9 cellular contexts compared by ENCODE assay signal in genomic region chr20:31607640-31608255, GRCh38. TPM values are rescaled to one million over a fixed set of nuclear protein-coding genes. Genes with fewer than 3 reads are reported as not detected.
DNase-seq lines count a peak whose midpoint lies in the region; ATAC-seq and TF ChIP-seq lines count a peak whose summit lies in the region.
"Had no signal": no experiment of that assay in that cellular context is flagged by ENCODE, and none has a peak within 500 bp of the region (broad histone marks: within the 10 kb centered on the region; RNA-seq: fewer than 3 reads in every experiment).

No MANE protein-coding gene starts in this region.

- peaks cover 23% of the 10 kb centered on the region for H3K36me3 ChIP-seq in WERI-Rb-1
- H3K36me3 ChIP-seq in iPS-18a (ENCODE audit: control insufficient read depth, low read depth, low read length) = no peaks in the 10 kb centered on the region
- H3K36me3 ChIP-seq in spleen = no peaks in the 10 kb centered on the region

- intact Hi-C loops in spleen (cut with DNase I; ENCODE audit: low total_unique reads) = no loop called here

- peak overlapping the region; percentile 99 for H3K27ac ChIP-seq in WERI-Rb-1
- H3K27ac ChIP-seq in iPS-18a (ENCODE audit: low read length) = no peak overlapping the region
- H3K27ac ChIP-seq in spleen = peak overlapping the region; percentile 35 to 91 (median 86)

- no peak overlapping the region for H3K9ac ChIP-seq in iPS-18a (ENCODE audit: low read length)

- no peaks in the 10 kb centered on the region for H3K27me3 ChIP-seq in WERI-Rb-1 (ENCODE audit: insufficient read depth, low read depth, severe bottlenecking)
- no peaks in the 10 kb centered on the region for H3K27me3 ChIP-seq in iPS-18a (ENCODE audit: control insufficient read depth, insufficient read depth, low read length)
- peaks cover 0 to 66% (median 18%) of the 10 kb centered on the region in 7 donors for H3K27me3 ChIP-seq in spleen (replicated peaks in 1 of 7)

- TF ChIP-seq CTCF in WERI-Rb-1 (IDR thresholded peaks at IDR 0.05; ENCODE audit: low read depth, low read length) (no peak), spleen (IDR thresholded peaks at IDR 0.05 in 8 of 11, conservative IDR thresholded peaks at IDR 0.05 in 3 of 11) (no peak)

- no peaks in the 10 kb centered on the region for H3K9me3 ChIP-seq in WERI-Rb-1 (ENCODE audit: severe bottlenecking)
- no peaks in the 10 kb centered on the region for H3K9me3 ChIP-seq in iPS-18a (ENCODE audit: control insufficient read depth, low read depth, low read length)
- H3K9me3 ChIP-seq in spleen = no peaks in the 10 kb centered on the region

- H3K4me3 ChIP-seq in WERI-Rb-1 (ENCODE audit: low read depth, low read length) (peak overlapping the region; percentile 31), iPS-18a (ENCODE audit: low read length) (peak overlapping the region; percentile 94), spleen (peak overlapping the region in 7 of 8 donors; percentile 65 to 94 (median 86))

- H3K4me1 ChIP-seq in iPS-18a (ENCODE audit: control insufficient read depth, low read depth, low read length) (peaks cover 30% of the 10 kb centered on the region), spleen (peaks cover 23 to 99% (median 86%) of the 10 kb centered on the region in 6 donors)

- ATAC-seq in HG02763 (IDR thresholded peaks at IDR 0.05; ENCODE audit: unreplicated experiment) (no peak), esophagus mucosa (no peak)

- WGBS in spleen, 5 donors = 49 to 66% (median 55%) methylated on average over 8 to 9 of the region's 9 CpGs

- no peak for TF ChIP-seq POLR2A in spleen (IDR thresholded peaks at IDR 0.05)

- DNase-seq in NCI-H1694 treated with DMSO at 0.1 percent for 48 hours (lab: John Stamatoyannopoulos, UW) (peak; percentile 73), NCI-H1694 (lab: John Stamatoyannopoulos, UW) (no peak), WERI-Rb-1 (no peak), spleen (no peak), germinal center (ENCODE audit: low spot score) (no peak)
- DNase-seq: activated CD4-positive, alpha-beta T cell treated with anti-CD3 and anti-CD28 coated beads, Interleukin-2, amount 50 U/mL, for 1 hour had no signal

RNA-seq across cellular contexts. Expression of gene ID1, which starts 2.7 kb away (rescaled TPM):
- total RNA-seq in spleen (100 to 1,000 TPM in 5 of 7 donors, 10 to 100 TPM in 2; 77.1 to 222 (median 124) TPM), esophagus mucosa (299 TPM)
- 100 to 1,000 TPM in 2 of 3 donors, 10 to 100 TPM in 1; 47.6 to 131 (median 122) TPM for polyA plus RNA-seq in spleen

RNA-seq across cellular contexts. Expression of gene COX4I2, which starts 30.0 kb away (rescaled TPM):
- total RNA-seq in spleen (1 to 10 TPM in 3 of 7 donors, not detected in 4; 1.1 to 1.5 (median 1.5) TPM), esophagus mucosa (0.96 TPM)
- 1 to 10 TPM; 1.9 to 4.6 (median 2.0) TPM for polyA plus RNA-seq in spleen

Comparison
In these comparisons a context has a peak if more than half of its experiments do, and no peak if none do; other contexts are left out.
1. H3K4me3 ChIP-seq: peak in every context shown above with its lines; median percentile 94 in iPS-18a; 86 in spleen; 31 in WERI-Rb-1.